ENCODE assay signal across 18 cellular contexts in the genomic region with DNA sequence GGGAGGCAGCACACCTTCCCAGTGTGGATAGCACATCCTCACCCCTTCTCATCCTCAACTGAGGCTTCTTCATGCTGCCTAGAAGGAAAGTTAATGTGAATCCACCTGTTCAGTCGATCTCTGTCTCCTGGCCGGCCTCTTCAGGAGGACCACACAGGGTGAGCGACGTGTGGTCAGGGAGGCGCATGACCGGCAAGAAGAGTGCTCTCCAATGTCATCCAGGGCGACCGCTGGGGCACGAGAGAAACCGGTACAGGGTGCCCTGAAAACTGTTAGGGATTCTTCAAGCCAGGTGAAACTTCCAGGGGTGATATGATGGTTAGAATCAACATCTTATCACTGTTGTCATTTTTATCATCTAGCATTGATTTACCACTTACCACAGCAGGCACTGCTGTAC. TPM values are rescaled to one million over a fixed set of nuclear protein-coding genes. Genes with fewer than 3 reads are reported as not detected.
A peak's percentile ranks its signal among the peaks of the same experiment; 100 is the strongest.
DNase-seq lines count a peak whose midpoint lies in the region; ATAC-seq lines count a peak whose summit lies in the region.
"Had no signal": no experiment of that assay in that cellular context is flagged by ENCODE, and none has a peak within 500 bp of the region (broad histone marks: within the 10 kb centered on the region; RNA-seq: fewer than 3 reads in every experiment).

No MANE protein-coding gene starts in this region.

- no peaks in the 10 kb centered on the region for H3K4me1 Mint-ChIP-seq in activated T-helper 17 cell treated with anti-CD3 and anti-CD28 coated beads, Interleukin-2, amount 50 U/mL, for 72 hours
- H3K4me1 Mint-ChIP-seq: CD14-positive monocyte had no signal

- no peak overlapping the region for H3K4me3 Mint-ChIP-seq in activated T-helper 17 cell treated with anti-CD3 and anti-CD28 coated beads, Interleukin-2, amount 50 U/mL, for 72 hours
- H3K4me3 Mint-ChIP-seq: CD14-positive monocyte; CD4-positive, alpha-beta T cell; CD8-positive, alpha-beta memory T cell had no signal

- intact Hi-C loops in posterior vena cava (cut with DNase I): no loop called here

- DNase-seq in DMS79 (lab: John Stamatoyannopoulos, UW) (peak; percentile 72), NCI-H187 (lab: John Stamatoyannopoulos, UW) (peak; percentile 33 to 45), posterior vena cava (ENCODE audit: low spot score) (peak; percentile 34)
- DNase-seq: 8988T; ACHN; AML-193; BE2C; CD4-positive, alpha-beta T cell; CD8-positive, alpha-beta memory T cell; DMS 273 treated with DMSO at 0.1 percent for 48 hours; DND-41; GOT3 had no signal

- no peaks in the 10 kb centered on the region for H3K27me3 Mint-ChIP-seq in activated T-helper 17 cell treated with anti-CD3 and anti-CD28 coated beads, Interleukin-2, amount 50 U/mL, for 72 hours
- H3K27me3 Mint-ChIP-seq: CD4-positive, alpha-beta T cell; CD8-positive, alpha-beta memory T cell had no signal

- peak overlapping the region; percentile 38 for H3K27ac Mint-ChIP-seq in activated T-helper 17 cell treated with anti-CD3 and anti-CD28 coated beads, Interleukin-2, amount 50 U/mL, for 72 hours
- H3K27ac Mint-ChIP-seq: CD14-positive monocyte; CD4-positive, alpha-beta T cell; CD8-positive, alpha-beta memory T cell had no signal

- H3K36me3 Mint-ChIP-seq in activated T-helper 17 cell treated with anti-CD3 and anti-CD28 coated beads, Interleukin-2, amount 50 U/mL, for 72 hours (ENCODE audit: low read depth): peaks cover 92% of the 10 kb centered on the region
- H3K36me3 Mint-ChIP-seq: CD14-positive monocyte had no signal

- no peak for ATAC-seq in activated T-helper 17 cell treated with anti-CD3 and anti-CD28 coated beads, Interleukin-2, amount 50 U/mL, for 72 hours (replicated peaks)
- ATAC-seq in HG03521 (IDR thresholded peaks at IDR 0.05; ENCODE audit: unreplicated experiment): no peak
- no peak for ATAC-seq in GM21360 (IDR thresholded peaks at IDR 0.05; ENCODE audit: unreplicated experiment)
- no peak for ATAC-seq in HG03457 (IDR thresholded peaks at IDR 0.05; ENCODE audit: unreplicated experiment)
- ATAC-seq: A549 had no signal

- no peaks in the 10 kb centered on the region for H3K9me3 Mint-ChIP-seq in activated T-helper 17 cell treated with anti-CD3 and anti-CD28 coated beads, Interleukin-2, amount 50 U/mL, for 72 hours
- H3K9me3 Mint-ChIP-seq: CD14-positive monocyte; CD4-positive, alpha-beta T cell; CD8-positive, alpha-beta memory T cell had no signal

RNA-seq across cellular contexts. Expression of a gene that starts 43.0 kb away (rescaled TPM):
- total RNA-seq in activated T-helper 17 cell treated with anti-CD3 and anti-CD28 coated beads, Interleukin-2, amount 50 U/mL, for 72 hours: 100 to 1,000 TPM in 1 of 2 donors, 10 to 100 TPM in 1; 25.4 to 279 TPM
- 10 to 100 TPM; 45.0 to 57.8 TPM for total RNA-seq in posterior vena cava
